In genomic region chr6:116450769-116451740, GRCh38 we compare ENCODE assay signal across 8 cellular contexts. TPM values are rescaled to one million over a fixed set of nuclear protein-coding genes. Genes with fewer than 3 reads are reported as not detected.
A peak's percentile ranks its signal among the peaks of the same experiment; 100 is the strongest.
DNase-seq lines count a peak whose midpoint lies in the region; ATAC-seq and TF ChIP-seq lines count a peak whose summit lies in the region.

No MANE protein-coding gene starts in this region.

- no peak overlapping the region for H3K9ac ChIP-seq in Loucy (ENCODE audit: low read depth, low read length, poor library complexity, severe bottlenecking)

- intact Hi-C loops in right cardiac atrium (cut with DNase I): no loop called here

- no peaks in the 10 kb centered on the region for H3K79me2 ChIP-seq in Loucy (ENCODE audit: insufficient read depth, low read length)

- H2AFZ ChIP-seq in Loucy (ENCODE audit: low read length): peak overlapping the region; percentile 53

- H4K20me1 ChIP-seq in Loucy (ENCODE audit: insufficient read depth, low read length, poor library complexity, severe bottlenecking): no peaks in the 10 kb centered on the region

- WGBS in right cardiac atrium: 78% methylated on average over 9 of the region's 9 CpGs

- H3K4me1 ChIP-seq in Loucy (ENCODE audit: insufficient read depth, low read length, poor library complexity, severe bottlenecking) (peaks cover 23% of the 10 kb centered on the region), right cardiac atrium (ENCODE audit: control insufficient read depth, insufficient read depth, low read length) (no peaks in the 10 kb centered on the region)

- no peak for TF ChIP-seq CTCF in Loucy (conservative IDR thresholded peaks at IDR 0.05; ENCODE audit: low read length)

- H3K36me3 ChIP-seq in Loucy (ENCODE audit: insufficient read depth, low read length): no peaks in the 10 kb centered on the region

- ATAC-seq in GM18511 (IDR thresholded peaks at IDR 0.05; ENCODE audit: unreplicated experiment) (peak; percentile 91), GM21825 (IDR thresholded peaks at IDR 0.05; ENCODE audit: unreplicated experiment) (peak; percentile 78), right cardiac atrium (peak; percentile 47 to 54)

- H3F3A ChIP-seq in Loucy (ENCODE audit: low read depth): no peaks in the 10 kb centered on the region

- H3K9me3 ChIP-seq in Loucy (ENCODE audit: insufficient read depth, low read depth, low read length) (no peaks in the 10 kb centered on the region), right cardiac atrium (ENCODE audit: control insufficient read depth, low read length) (no peaks in the 10 kb centered on the region)

- H3K27me3 ChIP-seq in Loucy (ENCODE audit: insufficient read depth, low read length, poor library complexity, severe bottlenecking) (no peaks in the 10 kb centered on the region), right cardiac atrium (ENCODE audit: control insufficient read depth, insufficient read depth) (no peaks in the 10 kb centered on the region)

- H3K9me2 ChIP-seq in Loucy (replicated peaks; ENCODE audit: low read depth, low read length): no peaks in the 10 kb centered on the region

- no peak overlapping the region for H3K27ac ChIP-seq in right cardiac atrium (ENCODE audit: low read length)

- H3K4me3 ChIP-seq in Loucy (ENCODE audit: low read length, poor library complexity, severe bottlenecking) (no peak overlapping the region), right cardiac atrium (ENCODE audit: low read length) (no peak overlapping the region)

- H3K4me2 ChIP-seq in Loucy (ENCODE audit: low read depth, low read length, poor library complexity, severe bottlenecking): no peak overlapping the region

- DNase-seq in right cardiac atrium (peak in 1 of 3 donors; percentile 60), retina (no peak), NCI-H2081 treated with DMSO at 0.1 percent for 48 hours (lab: John Stamatoyannopoulos, UW) (no peak), NCI-H345 (lab: John Stamatoyannopoulos, UW) (no peak), 8988T (no peak)

RNA-seq across cellular contexts. Expression of gene CALHM6, which starts 10.1 kb away (rescaled TPM):
- total RNA-seq in right cardiac atrium: 1 to 10 TPM; 3.0 to 4.8 (median 3.8) TPM
- 5.9 TPM for polyA plus RNA-seq in right cardiac atrium
